In genomic region chr19:10654610-10655456, GRCh38 we compare ENCODE assay signal across 8 cellular contexts. TPM values are rescaled to one million over a fixed set of nuclear protein-coding genes. Genes with fewer than 3 reads are reported as not detected.
DNase-seq lines count a peak whose midpoint lies in the region; ATAC-seq and TF ChIP-seq lines count a peak whose summit lies in the region.

No MANE protein-coding gene starts in this region.

- H3K27me3 ChIP-seq in duodenal mucosa (ENCODE audit: control insufficient read depth in 1 of 2, insufficient read depth in 2 of 2, low read length in 2 of 2) = no peaks in the 10 kb centered on the region
- no peaks in the 10 kb centered on the region for H3K27me3 ChIP-seq in lower lobe of right lung (ENCODE audit: low read depth)

- CTCF ChIA-PET in activated CD4-positive, alpha-beta T cell treated with anti-CD3 and anti-CD28 coated beads for 36 hours (lab: Charles Lee) = interaction anchor here (0.7 to 1.7 kb wide), 4 partner anchors 8 to 47 kb away, joined by 3 to 8 read pairs (median 6); partner anchors contain the start of gene QTRT1

- peak overlapping the region; percentile 88 for H3K27ac ChIP-seq in duodenal mucosa (ENCODE audit: low read depth, low read length)
- peak overlapping the region; percentile 98 for H3K27ac ChIP-seq in lower lobe of right lung

- H3K4me1 Mint-ChIP-seq in activated CD4-positive, alpha-beta T cell treated with anti-CD3 and anti-CD28 coated beads for 36 hours = peaks cover 40% of the 10 kb centered on the region

- H3K27ac Mint-ChIP-seq in activated CD4-positive, alpha-beta T cell treated with anti-CD3 and anti-CD28 coated beads for 36 hours = peak overlapping the region; percentile 86

- POLR2A ChIA-PET in activated CD4-positive, alpha-beta T cell treated with anti-CD3 and anti-CD28 coated beads for 36 hours (lab: Charles Lee) = no interaction called here

- H3K36me3 Mint-ChIP-seq in activated CD4-positive, alpha-beta T cell treated with anti-CD3 and anti-CD28 coated beads for 36 hours (ENCODE audit: low read depth) = peaks cover 46% of the 10 kb centered on the region

- ATAC-seq in activated CD4-positive, alpha-beta T cell treated with anti-CD3 and anti-CD28 coated beads for 36 hours = peak; percentile 20
- ATAC-seq in lower lobe of right lung = peak; percentile 31 to 49

- intact Hi-C loops in activated CD4-positive, alpha-beta T cell treated with anti-CD3 and anti-CD28 coated beads for 36 hours (cut with DNase I, micrococcal nuclease) = loop anchor here (1.0 to 5.0 kb wide), 22 partner anchors 8 to 820 kb away; partner anchors contain the start of genes CARM1 (in 2 of the 2), QTRT1 (in 2 of the 2), ATG4D (in 1 of the 2) and CDC37 (in 1 of the 2)
- intact Hi-C loops in lower lobe of right lung (cut with DNase I) = no loop called here

- peak overlapping the region; percentile 86 for H3K4me3 Mint-ChIP-seq in activated CD4-positive, alpha-beta T cell treated with anti-CD3 and anti-CD28 coated beads for 36 hours

- H3K4me3 ChIP-seq in duodenal mucosa (ENCODE audit: low read depth in 1 of 2, low read length in 2 of 2) (peak overlapping the region; percentile 70 to 79), lower lobe of right lung (peak overlapping the region; percentile 77)

- peak; percentile 74 for DNase-seq in ELF-1 (ENCODE audit: low read depth, low spot score)
- peak; percentile 30 for DNase-seq in HCEC 1CT
- DNase-seq in NCI-H1105 treated with DMSO at 0.1 percent for 48 hours (lab: John Stamatoyannopoulos, UW) = peak; percentile 73
- DNase-seq in activated CD4-positive, alpha-beta T cell treated with anti-CD3 and anti-CD28 coated beads for 36 hours = peak; percentile 78
- peak; percentile 67 for DNase-seq in lower lobe of right lung
- DNase-seq in stimulated activated CD8-positive, alpha-beta memory T cell treated with anti-CD3 and anti-CD28 coated beads, Interleukin-12 subunit alpha, Interleukin-12 subunit beta, amount 100 ng/mL, for 4 hours (ENCODE audit: low read depth) = peak; percentile 52
- DNase-seq in NK-92 treated with Interleukin-12 subunit alpha and Interleukin-12 subunit beta, amount 100 ng/mL, for 24 hours (lab: John Stamatoyannopoulos, UW) = no peak

- no peaks in the 10 kb centered on the region for H3K27me3 Mint-ChIP-seq in activated CD4-positive, alpha-beta T cell treated with anti-CD3 and anti-CD28 coated beads for 36 hours

- no peaks in the 10 kb centered on the region for H3K9me3 ChIP-seq in duodenal mucosa (ENCODE audit: control insufficient read depth in 1 of 2, low read length in 2 of 2)
- no peaks in the 10 kb centered on the region for H3K9me3 ChIP-seq in lower lobe of right lung

- H3K4me1 ChIP-seq in duodenal mucosa (ENCODE audit: control insufficient read depth in 1 of 2, insufficient read depth in 2 of 2, low read length in 2 of 2) = peaks cover 20 to 34% of the 10 kb centered on the region in 2 donors
- H3K4me1 ChIP-seq in lower lobe of right lung = peaks cover 55% of the 10 kb centered on the region

- H3K36me3 ChIP-seq in duodenal mucosa (ENCODE audit: control insufficient read depth in 1 of 2, insufficient read depth in 2 of 2, low read length in 2 of 2) = peaks cover 0 to 7% of the 10 kb centered on the region in 2 donors
- peaks cover 13% of the 10 kb centered on the region for H3K36me3 ChIP-seq in lower lobe of right lung

- no peak for TF ChIP-seq CTCF in lower lobe of right lung (IDR thresholded peaks at IDR 0.05)

- H3K9me3 Mint-ChIP-seq in activated CD4-positive, alpha-beta T cell treated with anti-CD3 and anti-CD28 coated beads for 36 hours (ENCODE audit: low read depth) = no peaks in the 10 kb centered on the region

- peak overlapping the region; percentile 80 to 81 for H3K9ac ChIP-seq in duodenal mucosa (ENCODE audit: low read depth in 1 of 2, low read length in 2 of 2)

RNA-seq across cellular contexts. Expression of gene ILF3, which starts 0.7 kb away (rescaled TPM):
- 100 to 1,000 TPM; 433 to 570 TPM for total RNA-seq in activated CD4-positive, alpha-beta T cell treated with anti-CD3 and anti-CD28 coated beads for 36 hours
- 175 TPM for total RNA-seq in lower lobe of right lung

RNA-seq across cellular contexts. Expression of gene SLC44A2, which starts 29.5 kb away (rescaled TPM):
- total RNA-seq in activated CD4-positive, alpha-beta T cell treated with anti-CD3 and anti-CD28 coated beads for 36 hours = 100 to 1,000 TPM in 1 of 2 experiments, 10 to 100 TPM in 1; 80.3 to 105 TPM
- total RNA-seq in lower lobe of right lung = 256 TPM

RNA-seq across cellular contexts. Expression of gene QTRT1, which starts 46.4 kb away (rescaled TPM):
- total RNA-seq in activated CD4-positive, alpha-beta T cell treated with anti-CD3 and anti-CD28 coated beads for 36 hours = 10 to 100 TPM; 51.5 to 52.8 TPM
- total RNA-seq in lower lobe of right lung = 29.7 TPM
